21 cellular contexts compared by ENCODE assay signal in the genomic region with DNA sequence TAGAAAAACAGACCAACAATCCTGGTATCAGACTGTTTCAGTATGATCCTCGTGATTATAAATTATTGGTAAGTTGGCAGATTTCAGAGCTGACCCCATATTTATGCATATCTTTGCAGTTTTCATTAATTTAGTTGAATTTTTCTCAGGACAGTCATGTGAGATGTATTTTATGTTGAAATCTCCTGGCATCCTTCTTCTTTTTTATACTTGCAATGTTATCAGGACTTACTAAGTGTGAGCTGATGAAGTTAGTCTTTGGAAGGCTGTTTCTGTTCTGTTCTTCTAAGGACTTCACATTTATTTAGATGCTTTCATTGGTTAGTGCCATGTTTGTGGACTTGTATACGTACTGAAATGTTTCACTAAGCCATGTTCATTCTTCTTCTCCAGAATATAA. TPM values are rescaled to one million over a fixed set of nuclear protein-coding genes. Genes with fewer than 3 reads are reported as not detected.
"Had no signal": no experiment of that assay in that cellular context is flagged by ENCODE, and none has a peak within 500 bp of the region (broad histone marks: within the 10 kb centered on the region; RNA-seq: fewer than 3 reads in every experiment).

No MANE protein-coding gene starts in this region.

- H3K4me3 Mint-ChIP-seq: neural crest cell; T-helper 2 cell treated with Interferon-gamma antibody and Interleukin-4, amounts not matched to agents 5 μg/mL and 100 μg/mL, for 36 hours had no signal

- H3K9me3 ChIP-seq: testis, upper lobe of left lung had no signal

- H3K4me3 ChIP-seq: dorsolateral prefrontal cortex, hepatocyte, testis, upper lobe of left lung had no signal

- H3K27ac Mint-ChIP-seq: activated naive CD4-positive, alpha-beta T cell treated with anti-CD3 and anti-CD28 coated beads, Interleukin-2, amount 50 U/mL, for 72 hours; progenitor cell of endocrine pancreas; T-helper 2 cell treated with Interferon-gamma antibody and Interleukin-4, amounts not matched to agents 5 μg/mL and 100 μg/mL, for 36 hours had no signal

- H3K27me3 Mint-ChIP-seq: progenitor cell of endocrine pancreas had no signal

- H3K36me3 Mint-ChIP-seq: activated naive CD4-positive, alpha-beta T cell treated with anti-CD3 and anti-CD28 coated beads, Interleukin-2, amount 50 U/mL, for 72 hours had no signal

- H3K9me3 Mint-ChIP-seq: activated naive CD4-positive, alpha-beta T cell treated with anti-CD3 and anti-CD28 coated beads, Interleukin-2, amount 50 U/mL, for 72 hours; neural crest cell; T-helper 2 cell treated with Interferon-gamma antibody and Interleukin-4, amounts not matched to agents 5 μg/mL and 100 μg/mL, for 36 hours had no signal

- H2AFZ ChIP-seq: hepatocyte had no signal

- H3K4me2 ChIP-seq: hepatocyte had no signal

- H3K27me3 ChIP-seq: dorsolateral prefrontal cortex, hepatocyte, testis, upper lobe of left lung had no signal

- H3K4me1 ChIP-seq: testis had no signal

- H3K27ac ChIP-seq: dorsolateral prefrontal cortex, testis had no signal

- DNase-seq: activated CD4-positive, alpha-beta T cell treated with anti-CD3 and anti-CD28 coated beads, Interleukin-2, amount 50 U/mL, for 4 hours; activated gamma-delta T cell treated with Interleukin-2 at 50 U/mL for 16 hours; amniotic stem cell; dorsolateral prefrontal cortex; islet precursor cell; left colon; mammary epithelial cell; small intestine; stimulated activated CD4-positive, alpha-beta T cell treated with anti-CD3 and anti-CD28 coated beads, Interleukin-4, amount 100 ng/mL, for 1 hour; testis; upper lobe of left lung had no signal

- H3K79me2 ChIP-seq: hepatocyte had no signal

RNA-seq across cellular contexts. Expression of a gene that starts 26.8 kb away (rescaled TPM):
- total RNA-seq: activated CD8-positive, alpha-beta memory T cell treated with anti-CD3 and anti-CD28 coated beads for 36 hours; activated naive CD4-positive, alpha-beta T cell treated with anti-CD3 and anti-CD28 coated beads, Interleukin-2, amount 50 U/mL, for 72 hours; fibroblast of lung; glomerular endothelial cell; left colon; mammary epithelial cell; mononuclear cell; osteoblast; testis; upper lobe of left lung had no signal
